Comparison of ENCODE assay signal across 8 cellular contexts in the genomic region with DNA sequence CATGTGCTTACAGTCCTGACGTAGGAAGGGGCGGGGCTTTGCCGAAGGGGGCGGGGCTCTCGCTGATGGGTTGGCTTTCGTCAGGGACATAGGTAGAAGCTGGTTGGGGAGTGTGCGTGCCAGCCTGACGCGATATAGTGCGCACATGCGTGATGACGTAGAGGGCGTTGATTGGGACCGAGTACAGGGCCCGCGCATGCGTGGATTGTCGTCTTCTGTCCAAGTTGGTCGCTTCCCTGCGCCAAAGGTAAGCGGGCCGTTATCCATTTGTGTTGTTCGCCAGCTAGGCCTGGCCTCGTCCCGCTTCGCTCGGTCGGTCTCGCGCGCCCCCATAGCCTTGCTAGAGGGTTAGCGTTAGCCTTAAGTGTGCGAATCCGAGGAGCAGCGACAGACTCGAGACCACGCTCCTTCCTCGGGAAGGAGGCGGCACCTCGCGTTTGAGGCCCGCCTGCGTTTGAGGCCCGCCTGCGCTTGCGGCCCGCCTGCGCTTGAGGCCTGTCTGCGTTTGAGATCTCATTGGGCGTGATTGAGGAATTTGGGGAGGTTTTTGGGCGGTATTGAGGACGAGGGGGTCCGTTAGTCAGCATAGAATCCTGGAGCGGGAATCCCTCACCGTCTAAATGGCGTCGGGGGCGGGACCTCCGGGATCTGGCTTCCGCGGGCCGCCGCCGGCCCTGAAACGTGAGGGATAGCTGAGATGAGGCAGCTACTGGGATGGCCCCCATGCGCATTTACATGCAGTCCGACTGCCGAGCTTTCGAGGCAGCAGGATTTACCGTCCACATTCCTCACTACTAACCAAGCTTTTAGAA. TPM values are rescaled to one million over a fixed set of nuclear protein-coding genes. Genes with fewer than 3 reads are reported as not detected.
DNase-seq lines count a peak whose midpoint lies in the region; ATAC-seq lines count a peak whose summit lies in the region.

TSS of gene XRCC6 (plus strand) at position 197 of the 812 bp plus-strand sequence. CDS start 710 bp downstream, outside the sequence.

- H4K20me1 ChIP-seq in BLaER1, result peaks cover 88% of the 10 kb centered on the region

- DNase-seq in NCI-H748 (lab: John Stamatoyannopoulos, UW; ENCODE audit: unreplicated experiment), result peak; percentile 99
- peak; percentile 100 for DNase-seq in activated CD4-positive, alpha-beta T cell treated with anti-CD3 and anti-CD28 coated beads, Interleukin-2, amount 50 U/mL, for 1 hour
- DNase-seq in dedifferentiated amniotic fluid mesenchymal stem cell (ENCODE audit: extremely low spot score), result peak; percentile 99
- DNase-seq in left lobe of liver (ENCODE audit: low spot score), result peak; percentile 100
- peak; percentile 99 for DNase-seq in stimulated activated CD4-positive, alpha-beta T cell treated with anti-CD3 and anti-CD28 coated beads, Interleukin-2, amount 100 ng/mL, for 4 hours (ENCODE audit: low read depth)

- no peaks in the 10 kb centered on the region for H3K9me3 ChIP-seq in BLaER1

- no peaks in the 10 kb centered on the region for H3K27me3 ChIP-seq in BLaER1

- peak; percentile 78 for ATAC-seq in GM19328 (IDR thresholded peaks at IDR 0.05; ENCODE audit: unreplicated experiment)
- peak; percentile 78 for ATAC-seq in HG03520 (IDR thresholded peaks at IDR 0.05; ENCODE audit: unreplicated experiment)
- peak; percentile 90 for ATAC-seq in left lobe of liver

- peak within 1 kb of the TSS; percentile 97 for H3K4me2 ChIP-seq in BLaER1

- peak within 1 kb of the TSS; percentile 93 for H3K4me3 ChIP-seq in BLaER1

- H3K4me1 ChIP-seq in BLaER1, result peaks cover 34% of the 10 kb centered on the region

- H3K9ac ChIP-seq in BLaER1, result peak within 1 kb of the TSS; percentile 95

- H3K27ac ChIP-seq in BLaER1, result peak within 1 kb of the TSS; percentile 94

- peaks cover 44% of the 10 kb centered on the region for H3K36me3 ChIP-seq in BLaER1

RNA-seq across cellular contexts. Expression of gene XRCC6, which starts in this region (rescaled TPM):
- 65.9 TPM for total RNA-seq in left lobe of liver

Comparison
In these comparisons a context has a peak if more than half of its experiments do, and no peak if none do; other contexts are left out.
1. Peak in every context shown above with its lines: DNase-seq, ATAC-seq, H3K4me3 ChIP-seq and H3K27ac ChIP-seq.